Comparison of ENCODE assay signal across 23 cellular contexts in genomic region chr9:117000196-117000723, GRCh38.
"Had no signal": no experiment of that assay in that cellular context is flagged by ENCODE, and none has a peak within 500 bp of the region (broad histone marks: within the 10 kb centered on the region; RNA-seq: fewer than 3 reads in every experiment).

No MANE protein-coding gene starts in this region.

- H3K36me3 ChIP-seq: colonic mucosa, gastrocnemius medialis, heart left ventricle, neural progenitor cell, right atrium auricular region, sigmoid colon, stomach, thyroid gland had no signal

- H3K27me3 ChIP-seq: colonic mucosa, gastrocnemius medialis, heart left ventricle, hepatocyte, neural progenitor cell, right atrium auricular region, sigmoid colon, stomach, thyroid gland had no signal

- H3K4me3 ChIP-seq: colonic mucosa, gastrocnemius medialis, heart left ventricle, hepatocyte, lung, mucosa of descending colon, neural progenitor cell, right atrium auricular region, sigmoid colon, stomach, thyroid gland had no signal

- H2AFZ ChIP-seq: hepatocyte, neural progenitor cell, parathyroid adenoma had no signal

- DNase-seq: colonic mucosa; effector CD8-positive, alpha-beta T cell; foreskin fibroblast; gastrocnemius medialis; heart left ventricle; mucosa of descending colon; naive B cell; sigmoid colon; stimulated activated CD4-positive, alpha-beta T cell treated with anti-CD3 and anti-CD28 coated beads, Interleukin-2, amount 100 ng/mL, for 24 hours; stimulated activated CD4-positive, alpha-beta T cell treated with anti-CD3 and anti-CD28 coated beads, Interleukin-4, amount 100 ng/mL, for 24 hours; stimulated activated naive CD4-positive, alpha-beta T cell treated with Interleukin-2 at 50 U/mL for 16 hours; stomach; thyroid gland; trophoblast cell had no signal

- H3K4me1 ChIP-seq: colonic mucosa, gastrocnemius medialis, heart left ventricle, neural progenitor cell, parathyroid adenoma, right atrium auricular region, sigmoid colon, stomach, thyroid gland had no signal

- H3K9ac ChIP-seq: neural progenitor cell, parathyroid adenoma had no signal

- ATAC-seq: esophagus mucosa; gastrocnemius medialis; heart left ventricle; left lobe of liver; mucosa of descending colon; stimulated activated effector memory CD8-positive, alpha-beta T cell treated with anti-CD3 and anti-CD28 coated beads, Interleukin-12 subunit alpha, Interleukin-12 subunit beta, amount 100 ng/mL, for 72 hours had no signal

- H3K9me3 ChIP-seq: colonic mucosa, gastrocnemius medialis, heart left ventricle, mucosa of descending colon, right atrium auricular region, sigmoid colon, stomach, thyroid gland had no signal

- H3K27ac ChIP-seq: colonic mucosa, epithelial cell of prostate, gastrocnemius medialis, heart left ventricle, hepatocyte, neural progenitor cell, parathyroid adenoma, right atrium auricular region, sigmoid colon, stomach, thyroid gland had no signal

- H3K4me2 ChIP-seq: hepatocyte, neural progenitor cell had no signal
